Comparison of ENCODE assay signal across 1 cellular context in genomic region chr11:46555269-46556054, GRCh38.
TF ChIP-seq lines count a peak whose summit lies in the region.

No MANE protein-coding gene starts in this region.

TF ChIP-seq in HepG2, 621 proteins besides CTCF, POLR2A, EP300 and RAD21 (continued from another document):
- TF ChIP-seq GATA4 (IDR thresholded peaks at IDR 0.05; ENCODE audit: borderline replicate concordance, low read depth) (no peak), HNF4G (IDR thresholded peaks at IDR 0.05; ENCODE audit: borderline replicate concordance, low read depth, low read length) (no peak), HNF4G (CRISPR knock-in tag; IDR thresholded peaks at IDR 0.05; ENCODE audit: borderline replicate concordance, low read depth) (no peak), MXD4 (CRISPR knock-in tag; IDR thresholded peaks at IDR 0.05) (no peak), SOX6 (IDR thresholded peaks at IDR 0.05) (no peak), SOX6 (CRISPR knock-in tag; IDR thresholded peaks at IDR 0.05) (no peak), GLI4 (CRISPR knock-in tag; IDR thresholded peaks at IDR 0.05; ENCODE audit: borderline replicate concordance) (no peak), ZNF567 (CRISPR knock-in tag; IDR thresholded peaks at IDR 0.05; ENCODE audit: borderline replicate concordance) (no peak), ZNF747 (CRISPR knock-in tag; IDR thresholded peaks at IDR 0.05; ENCODE audit: borderline replicate concordance) (no peak), SP2 (CRISPR knock-in tag; IDR thresholded peaks at IDR 0.05) (no peak), ZNF563 (CRISPR knock-in tag; IDR thresholded peaks at IDR 0.05) (no peak), MEIS1 (CRISPR knock-in tag; IDR thresholded peaks at IDR 0.05; ENCODE audit: borderline replicate concordance) (no peak), ZNF598 (CRISPR knock-in tag; IDR thresholded peaks at IDR 0.05; ENCODE audit: borderline replicate concordance) (no peak), RORA (CRISPR knock-in tag; IDR thresholded peaks at IDR 0.05) (no peak)
TF ChIP-seq in HepG2: peak in this region for 0.
